1 cellular context compared by ENCODE assay signal in the genomic region with DNA sequence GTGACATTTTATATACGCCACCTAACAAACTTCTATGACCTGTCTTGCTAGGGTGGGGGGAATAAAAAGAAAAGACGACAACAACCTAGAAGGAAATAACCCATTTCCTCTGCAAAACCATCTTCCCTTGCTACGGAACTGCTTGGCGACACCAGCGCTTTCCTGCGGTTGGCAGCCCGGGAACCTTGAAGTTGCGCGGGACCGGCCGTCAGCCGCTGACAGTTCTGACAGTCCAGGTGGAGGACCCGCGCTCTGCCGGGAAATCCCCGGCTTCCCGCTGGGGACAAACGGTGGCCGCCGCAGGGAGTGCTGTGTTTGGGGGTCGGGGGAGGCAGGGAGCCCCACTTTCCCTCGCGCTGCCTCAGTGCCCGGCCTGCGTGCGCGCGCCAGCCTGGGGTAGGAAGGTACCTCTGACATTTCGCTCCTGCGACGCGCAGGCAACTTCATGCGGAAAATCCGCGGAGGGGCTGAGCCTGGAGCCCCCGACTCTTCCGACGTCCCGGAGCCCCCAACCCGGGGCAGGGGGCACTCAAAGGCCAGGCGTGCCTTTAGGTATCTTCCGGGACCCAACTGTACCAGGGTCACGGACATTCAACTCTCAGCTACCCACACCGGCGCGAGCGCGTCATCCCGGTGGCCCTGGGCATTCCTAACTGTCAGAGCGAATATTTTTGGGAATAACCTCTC.
TF ChIP-seq lines count a peak whose summit lies in the region.

No MANE protein-coding gene starts in this region.

TF ChIP-seq in HepG2, 621 proteins besides CTCF, POLR2A, EP300 and RAD21 (continued from another document):
- TF ChIP-seq ZNF788 (CRISPR knock-in tag; IDR thresholded peaks at IDR 0.05; ENCODE audit: borderline replicate concordance): peak; percentile 76; the same call in 1 of the 2 replicates
- no peak for TF ChIP-seq MXD4 (CRISPR knock-in tag; IDR thresholded peaks at IDR 0.05)
- TF ChIP-seq MED8 (CRISPR knock-in tag; IDR thresholded peaks at IDR 0.05; ENCODE audit: insufficient replicate concordance): no peak
- 0 out of 2 replicates have a peak, but pooled peaks have one; percentile 20 for TF ChIP-seq ZKSCAN8 (CRISPR knock-in tag; IDR thresholded peaks at IDR 0.05; ENCODE audit: borderline replicate concordance)
- TF ChIP-seq ZKSCAN5 (CRISPR knock-in tag; IDR thresholded peaks at IDR 0.05): no peak
- peak; percentile 48; the same call in 1 of the 3 replicates for TF ChIP-seq MXI1 (IDR thresholded peaks at IDR 0.05; ENCODE audit: borderline replicate concordance, low read depth, low read length)
- no peak for TF ChIP-seq SETDB1 (CRISPR knock-in tag; IDR thresholded peaks at IDR 0.05; ENCODE audit: borderline replicate concordance)
- TF ChIP-seq ONECUT2 (CRISPR knock-in tag; IDR thresholded peaks at IDR 0.05): no peak
- TF ChIP-seq, protein P1, sequence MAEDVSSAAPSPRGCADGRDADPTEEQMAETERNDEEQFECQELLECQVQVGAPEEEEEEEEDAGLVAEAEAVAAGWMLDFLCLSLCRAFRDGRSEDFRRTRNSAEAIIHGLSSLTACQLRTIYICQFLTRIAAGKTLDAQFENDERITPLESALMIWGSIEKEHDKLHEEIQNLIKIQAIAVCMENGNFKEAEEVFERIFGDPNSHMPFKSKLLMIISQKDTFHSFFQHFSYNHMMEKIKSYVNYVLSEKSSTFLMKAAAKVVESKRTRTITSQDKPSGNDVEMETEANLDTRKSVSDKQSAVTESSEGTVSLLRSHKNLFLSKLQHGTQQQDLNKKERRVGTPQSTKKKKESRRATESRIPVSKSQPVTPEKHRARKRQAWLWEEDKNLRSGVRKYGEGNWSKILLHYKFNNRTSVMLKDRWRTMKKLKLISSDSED (CRISPR knock-in tag; IDR thresholded peaks at IDR 0.05): no peak
- TF ChIP-seq, protein P2, sequence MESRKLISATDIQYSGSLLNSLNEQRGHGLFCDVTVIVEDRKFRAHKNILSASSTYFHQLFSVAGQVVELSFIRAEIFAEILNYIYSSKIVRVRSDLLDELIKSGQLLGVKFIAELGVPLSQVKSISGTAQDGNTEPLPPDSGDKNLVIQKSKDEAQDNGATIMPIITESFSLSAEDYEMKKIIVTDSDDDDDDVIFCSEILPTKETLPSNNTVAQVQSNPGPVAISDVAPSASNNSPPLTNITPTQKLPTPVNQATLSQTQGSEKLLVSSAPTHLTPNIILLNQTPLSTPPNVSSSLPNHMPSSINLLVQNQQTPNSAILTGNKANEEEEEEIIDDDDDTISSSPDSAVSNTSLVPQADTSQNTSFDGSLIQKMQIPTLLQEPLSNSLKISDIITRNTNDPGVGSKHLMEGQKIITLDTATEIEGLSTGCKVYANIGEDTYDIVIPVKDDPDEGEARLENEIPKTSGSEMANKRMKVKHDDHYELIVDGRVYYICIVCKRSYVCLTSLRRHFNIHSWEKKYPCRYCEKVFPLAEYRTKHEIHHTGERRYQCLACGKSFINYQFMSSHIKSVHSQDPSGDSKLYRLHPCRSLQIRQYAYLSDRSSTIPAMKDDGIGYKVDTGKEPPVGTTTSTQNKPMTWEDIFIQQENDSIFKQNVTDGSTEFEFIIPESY (CRISPR knock-in tag; IDR thresholded peaks at IDR 0.05): no peak
- peak; percentile 31; the same call in 1 of the 2 replicates for TF ChIP-seq ZNF605 (CRISPR knock-in tag; IDR thresholded peaks at IDR 0.05)
- TF ChIP-seq, protein P3, sequence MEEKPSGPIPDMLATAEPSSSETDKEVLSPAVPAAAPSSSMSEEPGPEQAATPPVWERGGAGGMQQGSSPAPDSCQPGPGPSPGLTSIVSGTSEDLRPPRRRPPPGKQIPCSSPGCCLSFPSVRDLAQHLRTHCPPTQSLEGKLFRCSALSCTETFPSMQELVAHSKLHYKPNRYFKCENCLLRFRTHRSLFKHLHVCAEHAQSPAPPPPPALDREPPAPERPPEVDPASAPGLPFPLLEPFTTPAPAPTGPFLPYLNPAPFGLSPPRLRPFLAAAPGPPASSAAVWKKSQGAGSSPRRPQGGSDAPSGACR (CRISPR knock-in tag; IDR thresholded peaks at IDR 0.05): peak; percentile 37; the same call in 1 of the 2 replicates
- TF ChIP-seq, protein P4, sequence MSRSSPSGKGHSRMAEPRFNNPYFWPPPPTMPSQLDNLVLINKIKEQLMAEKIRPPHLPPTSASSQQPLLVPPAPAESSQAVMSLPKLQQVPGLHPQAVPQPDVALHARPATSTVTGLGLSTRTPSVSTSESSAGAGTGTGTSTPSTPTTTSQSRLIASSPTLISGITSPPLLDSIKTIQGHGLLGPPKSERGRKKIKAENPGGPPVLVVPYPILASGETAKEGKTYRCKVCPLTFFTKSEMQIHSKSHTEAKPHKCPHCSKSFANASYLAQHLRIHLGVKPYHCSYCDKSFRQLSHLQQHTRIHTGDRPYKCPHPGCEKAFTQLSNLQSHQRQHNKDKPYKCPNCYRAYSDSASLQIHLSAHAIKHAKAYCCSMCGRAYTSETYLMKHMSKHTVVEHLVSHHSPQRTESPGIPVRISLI (CRISPR knock-in tag; IDR thresholded peaks at IDR 0.05; ENCODE audit: borderline replicate concordance): no peak
- no peak for TF ChIP-seq ZFP62 (CRISPR knock-in tag; IDR thresholded peaks at IDR 0.05)
- TF ChIP-seq THYN1 (CRISPR knock-in tag; IDR thresholded peaks at IDR 0.05; ENCODE audit: borderline replicate concordance, low read depth): 0 out of 2 replicates have a peak, but pooled peaks have one; percentile 9
- peak; percentile 65; the same call in 1 of the 2 replicates for TF ChIP-seq ZFP90 (CRISPR knock-in tag; IDR thresholded peaks at IDR 0.05; ENCODE audit: borderline replicate concordance)
- no peak for TF ChIP-seq NCOA1 (CRISPR knock-in tag; IDR thresholded peaks at IDR 0.05)
- TF ChIP-seq, protein P5, sequence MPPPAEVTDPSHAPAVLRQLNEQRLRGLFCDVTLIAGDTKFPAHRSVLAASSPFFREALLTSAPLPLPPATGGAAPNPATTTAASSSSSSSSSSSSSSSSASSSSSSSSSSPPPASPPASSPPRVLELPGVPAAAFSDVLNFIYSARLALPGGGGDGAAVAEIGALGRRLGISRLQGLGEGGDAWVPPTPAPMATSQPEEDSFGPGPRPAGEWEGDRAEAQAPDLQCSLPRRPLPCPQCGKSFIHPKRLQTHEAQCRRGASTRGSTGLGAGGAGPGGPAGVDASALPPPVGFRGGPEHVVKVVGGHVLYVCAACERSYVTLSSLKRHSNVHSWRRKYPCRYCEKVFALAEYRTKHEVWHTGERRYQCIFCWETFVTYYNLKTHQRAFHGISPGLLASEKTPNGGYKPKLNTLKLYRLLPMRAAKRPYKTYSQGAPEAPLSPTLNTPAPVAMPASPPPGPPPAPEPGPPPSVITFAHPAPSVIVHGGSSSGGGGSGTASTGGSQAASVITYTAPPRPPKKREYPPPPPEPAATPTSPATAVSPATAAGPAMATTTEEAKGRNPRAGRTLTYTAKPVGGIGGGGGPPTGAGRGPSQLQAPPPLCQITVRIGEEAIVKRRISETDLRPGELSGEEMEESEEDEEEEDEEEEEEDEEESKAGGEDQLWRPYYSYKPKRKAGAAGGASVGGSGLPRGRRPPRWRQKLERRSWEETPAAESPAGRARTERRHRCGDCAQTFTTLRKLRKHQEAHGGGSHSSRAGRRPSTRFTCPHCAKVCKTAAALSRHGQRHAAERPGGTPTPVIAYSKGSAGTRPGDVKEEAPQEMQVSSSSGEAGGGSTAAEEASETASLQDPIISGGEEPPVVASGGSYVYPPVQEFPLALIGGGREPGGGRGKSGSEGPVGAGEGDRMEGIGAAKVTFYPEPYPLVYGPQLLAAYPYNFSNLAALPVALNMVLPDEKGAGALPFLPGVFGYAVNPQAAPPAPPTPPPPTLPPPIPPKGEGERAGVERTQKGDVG (CRISPR knock-in tag; IDR thresholded peaks at IDR 0.05; ENCODE audit: borderline replicate concordance): 0 out of 2 replicates have a peak, but pooled peaks have one; percentile 70
- TF ChIP-seq, protein P6, sequence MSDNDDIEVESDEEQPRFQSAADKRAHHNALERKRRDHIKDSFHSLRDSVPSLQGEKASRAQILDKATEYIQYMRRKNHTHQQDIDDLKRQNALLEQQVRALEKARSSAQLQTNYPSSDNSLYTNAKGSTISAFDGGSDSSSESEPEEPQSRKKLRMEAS (IDR thresholded peaks at IDR 0.05): peak; percentile 58; the same call in 1 of the 2 replicates
- TF ChIP-seq, protein P7, sequence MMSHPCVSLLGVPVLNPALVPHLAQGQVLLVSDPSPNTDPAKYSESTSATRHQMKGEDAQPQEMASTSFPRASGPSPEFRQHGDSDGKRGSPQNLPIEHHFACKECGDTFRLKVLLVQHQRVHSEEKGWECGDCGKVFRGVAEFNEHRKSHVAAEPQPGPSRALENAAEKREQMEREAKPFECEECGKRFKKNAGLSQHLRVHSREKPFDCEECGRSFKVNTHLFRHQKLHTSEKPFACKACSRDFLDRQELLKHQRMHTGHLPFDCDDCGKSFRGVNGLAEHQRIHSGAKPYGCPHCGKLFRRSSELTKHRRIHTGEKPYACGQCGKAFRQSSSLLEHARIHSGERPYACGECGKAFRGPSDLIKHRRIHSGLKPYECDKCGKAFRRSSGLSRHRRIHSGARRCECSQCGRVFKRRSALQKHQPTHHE (CRISPR knock-in tag; IDR thresholded peaks at IDR 0.05; ENCODE audit: borderline replicate concordance): no peak
- 0 out of 2 replicates have a peak, but pooled peaks have one; percentile 56 for TF ChIP-seq CENPT (CRISPR knock-in tag; IDR thresholded peaks at IDR 0.05; ENCODE audit: low read depth)
- 0 out of 2 replicates have a peak, but pooled peaks have one; percentile 55 for TF ChIP-seq ZNF891 (CRISPR knock-in tag; IDR thresholded peaks at IDR 0.05)
- peak; percentile 99 for TF ChIP-seq TGIF2 (CRISPR knock-in tag; IDR thresholded peaks at IDR 0.05)
- peak; percentile 71 for TF ChIP-seq ZNF883 (CRISPR knock-in tag; IDR thresholded peaks at IDR 0.05; ENCODE audit: not compliant biosample characterization)
